ENCODE assay signal across 8 cellular contexts in genomic region chr16:72099377-72099818, GRCh38. TPM values are rescaled to one million over a fixed set of nuclear protein-coding genes. Genes with fewer than 3 reads are reported as not detected.
A peak's percentile ranks its signal among the peaks of the same experiment; 100 is the strongest.
DNase-seq lines count a peak whose midpoint lies in the region; ATAC-seq, FAIRE-seq and TF ChIP-seq lines count a peak whose summit lies in the region.

No MANE protein-coding gene starts in this region.

- no peaks in the 10 kb centered on the region for H3K9me3 ChIP-seq in K562 (replicated peaks; ENCODE audit: control insufficient read depth, insufficient read depth, low read depth, low read length)

- H3K4me3 ChIP-seq in K562, result no peak overlapping the region

- H3K9ac ChIP-seq in K562 (ENCODE audit: insufficient read depth in 1 of 2, low read depth in 2 of 2, low read length in 2 of 2), result no peak overlapping the region

- no TSS peak for BruUV-seq in K562 (replicated peaks; lab: Mats Ljungman, UMichigan)

- no peaks in the 10 kb centered on the region for H3K27me3 ChIP-seq in K562 (ENCODE audit: control insufficient read depth in 2 of 2, insufficient read depth in 2 of 2, low read length in 2 of 2)

- H3K27ac Mint-ChIP-seq in immature natural killer cell, result no peak overlapping the region

- 62% methylated on average over 11 of the region's 12 CpGs for WGBS in K562 (ENCODE audit: insufficient coverage, low coverage, missing lambda C conversion rate)

- POLR2A ChIA-PET in K562 (lab: Yijun Ruan, JAX), result interaction anchor here (0.6 to 0.7 kb wide), 3 partner anchors 15 to 464 kb away, joined by 3 read pairs; no protein-coding TSS in a partner anchor

- H4K20me1 ChIP-seq in K562 (replicated peaks; ENCODE audit: control insufficient read depth, insufficient read depth, low read length), result 0 out of 2 replicates have a peak, but pooled peaks cover 10% of the 10 kb centered on the region

- peaks cover 3% of the 10 kb centered on the region in 2 experiments; a peak in 1 of 5 replicates for H3K4me1 ChIP-seq in K562 (replicated peaks in 1 of 2; ENCODE audit: control insufficient read depth in 2 of 2, insufficient read depth in 2 of 2, low read length in 2 of 2)

- FAIRE-seq in K562 (lab: Jason Lieb, UNC), result peak; percentile 97

- intact Hi-C loops in K562 (cut with micrococcal nuclease), result loop anchor here (1.0 kb wide), 1 partner anchor 33 kb away; no protein-coding TSS in a partner anchor

- no peaks in the 10 kb centered on the region for H3K9me1 ChIP-seq in K562 (ENCODE audit: control insufficient read depth, insufficient read depth, low read length)

- peaks cover 87% of the 10 kb centered on the region for H3K36me3 ChIP-seq in K562 (ENCODE audit: control insufficient read depth, insufficient read depth, low read length)

- no peak overlapping the region for H3K4me2 ChIP-seq in K562 (ENCODE audit: insufficient read depth, low read length)

- H3K9me3 Mint-ChIP-seq in immature natural killer cell, result no peaks in the 10 kb centered on the region

- CTCF ChIA-PET in K562 (lab: Yijun Ruan, JAX; ENCODE audit: low intra/inter-chr PET ratio), result interaction anchor here (0.5 to 1.8 kb wide), 4 partner anchors 29 to 535 kb away, joined by 3 to 22 read pairs (median 4); no protein-coding TSS in a partner anchor

- peaks cover 19% of the 10 kb centered on the region for H3K79me2 ChIP-seq in K562 (ENCODE audit: control insufficient read depth, insufficient read depth, low read length)

- TF ChIP-seq POLR2A in K562 (conservative IDR thresholded peaks at IDR 0.05), result no peak

- no peak overlapping the region for H2AFZ ChIP-seq in K562 (ENCODE audit: low read depth, low read length)

- TF ChIP-seq RAD21 in K562 (CRISPR knock-in tag; conservative IDR thresholded peaks at IDR 0.05 in 1 of 2, IDR thresholded peaks at IDR 0.05 in 1 of 2), result peak; percentile 74 to 83

- TF ChIP-seq EP300 in K562 (IDR thresholded peaks at IDR 0.05; ENCODE audit: low read length), result no peak

- H3K36me3 Mint-ChIP-seq in immature natural killer cell, result peaks cover 18 to 67% (median 24%) of the 10 kb centered on the region in 3 donors

- ATAC-seq in GM19467 (IDR thresholded peaks at IDR 0.05; ENCODE audit: unreplicated experiment) (peak; percentile 61), K562 (peak; percentile 95), HG03139 (IDR thresholded peaks at IDR 0.05; ENCODE audit: unreplicated experiment) (no peak)

- no peak overlapping the region for H3K4me3 Mint-ChIP-seq in immature natural killer cell

- DNase-seq in DMS53 (lab: John Stamatoyannopoulos, UW), result peak; percentile 78
- DNase-seq in KBM-7, result peak; percentile 67
- DNase-seq in SHP77 treated with DMSO at 0.1 percent for 48 hours (lab: John Stamatoyannopoulos, UW), result peak; percentile 3
- DNase-seq in K562 (ENCODE audit: extremely low read depth in 1 of 4, low spot score in 3 of 4), result peak; percentile 57 to 72 (median 64)
- DNase-seq in immature natural killer cell, result peak; percentile 21 to 38 (median 26)
- peak; percentile 39 to 42 for DNase-seq in stimulated activated CD4-positive, alpha-beta T cell treated with anti-CD3 and anti-CD28 coated beads, Interleukin-2, amount 100 ng/mL, for 24 hours

- no peak overlapping the region for H3K27ac ChIP-seq in K562 (ENCODE audit: extremely low read depth, low read depth, low read length)

- in situ Hi-C loops in KBM-7 (cut with MboI; ENCODE audit: low pct_unique_long_range_greater_than_20kb, low sequenced_read_pairs), result no loop called here
- in situ Hi-C loops in K562 (cut with MboI), result no loop called here

- peaks cover 23 to 31% of the 10 kb centered on the region in 2 donors for H3K4me1 Mint-ChIP-seq in immature natural killer cell

- TF ChIP-seq CTCF in K562 (IDR thresholded peaks at IDR 0.05 in 2 of 3, conservative IDR thresholded peaks at IDR 0.05 in 1 of 3; ENCODE audit: insufficient read depth in 2 of 3, low read depth in 1 of 3, low read length in 3 of 3), result peak; percentile 71 to 79 (median 73)

- peaks cover 0 to 9% (median 2%) of the 10 kb centered on the region in 3 donors for H3K27me3 Mint-ChIP-seq in immature natural killer cell (ENCODE audit: low read depth in 3 of 3)

RNA-seq across cellular contexts. Expression of gene DHX38, which starts 5.8 kb away (rescaled TPM):
- total RNA-seq in K562 (2011; cell fraction: chromatin; rRNA removed; ENCODE audit: low replicate concordance), result 206 and 282 TPM in 2 replicates
- 127 and 144 TPM in 2 replicates for total RNA-seq in K562 (2011; cell fraction: nucleolus; rRNA removed)
- 116 and 134 TPM in 2 replicates for total RNA-seq in K562 (2011; cell fraction: nucleoplasm; rRNA removed)
- total RNA-seq in K562 (2014; rRNA removed), result 60.2 and 63.7 TPM in 2 replicates
- total RNA-seq in K562 (2014; rRNA removed; fragmentation: Illumina TruSeq; extraction: Trizol), result 30.1 and 32.8 TPM in 2 replicates
- 39.6 and 43.5 TPM in 2 replicates for total RNA-seq in K562 (2015; rRNA removed; fragmentation: Illumina TruSeq; extraction: Trizol)
- 54.8 and 76.8 TPM in 2 replicates for total RNA-seq in K562 (2021)
- 31.2 and 45.2 TPM in 2 replicates for polyA plus RNA-seq in K562 (2011; rRNA removed)
- polyA plus RNA-seq in K562 (2011; cell fraction: cytosol; rRNA removed), result 38.9 and 39.4 TPM in 2 replicates
- polyA plus RNA-seq in K562 (2011; cell fraction: nucleus; rRNA removed), result 221 and 229 TPM in 2 replicates
- polyA plus RNA-seq in K562 (2012), result 53.2 and 74.0 TPM in 2 replicates
- polyA plus RNA-seq in K562 (2014; fragmentation: Illumina TruSeq; extraction: Trizol), result 40.8 and 45.3 TPM in 2 replicates
- 1 to 10 TPM; 2.8 to 4.6 TPM for polyA plus RNA-seq in K562 (2014; fragmentation: Nextera tagmentation; extraction: Ambion mirVana)
- polyA plus RNA-seq in K562 (2014; rRNA removed), result 43.3 and 60.5 TPM in 2 replicates
- polyA minus RNA-seq in K562 (2011; rRNA and poly(A)+ RNA removed), result 66.8 and 81.1 TPM in 2 replicates
- 46.6 and 58.3 TPM in 2 replicates for polyA minus RNA-seq in K562 (2011; cell fraction: cytosol; rRNA and poly(A)+ RNA removed)
- 57.4 and 69.6 TPM in 2 replicates for polyA minus RNA-seq in K562 (2011; cell fraction: nucleus; rRNA and poly(A)+ RNA removed)
- polyA plus RNA-seq in immature natural killer cell, result 10 to 100 TPM; 16.9 to 39.9 (median 20.6) TPM

RNA-seq across cellular contexts. Expression of gene TXNL4B, which starts 6.0 kb away (rescaled TPM):
- total RNA-seq in K562 (2011; cell fraction: chromatin; rRNA removed; ENCODE audit: low replicate concordance), result 23.5 and 42.9 TPM in 2 replicates
- 14.0 and 14.7 TPM in 2 replicates for total RNA-seq in K562 (2011; cell fraction: nucleolus; rRNA removed)
- total RNA-seq in K562 (2011; cell fraction: nucleoplasm; rRNA removed), result 18.0 and 21.7 TPM in 2 replicates
- total RNA-seq in K562 (2014; rRNA removed), result 11.9 and 14.6 TPM in 2 replicates
- total RNA-seq in K562 (2014; rRNA removed; fragmentation: Illumina TruSeq; extraction: Trizol), result 22.9 and 24.0 TPM in 2 replicates
- total RNA-seq in K562 (2015; rRNA removed; fragmentation: Illumina TruSeq; extraction: Trizol), result 14.4 and 15.9 TPM in 2 replicates
- 19.9 and 21.5 TPM in 2 replicates for total RNA-seq in K562 (2021)
- polyA plus RNA-seq in K562 (2011; rRNA removed), result 25.7 and 38.0 TPM in 2 replicates
- 15.0 and 22.2 TPM in 2 replicates for polyA plus RNA-seq in K562 (2011; cell fraction: cytosol; rRNA removed)
- 11.2 and 12.1 TPM in 2 replicates for polyA plus RNA-seq in K562 (2011; cell fraction: nucleus; rRNA removed)
- polyA plus RNA-seq in K562 (2012), result 12.0 and 15.4 TPM in 2 replicates
- polyA plus RNA-seq in K562 (2014; fragmentation: Illumina TruSeq; extraction: Trizol), result 20.0 and 23.3 TPM in 2 replicates
- 10 to 100 TPM; 22.3 to 26.9 TPM for polyA plus RNA-seq in K562 (2014; fragmentation: Nextera tagmentation; extraction: Ambion mirVana)
- polyA plus RNA-seq in K562 (2014; rRNA removed), result 19.9 and 21.9 TPM in 2 replicates
- 20.4 and 23.6 TPM in 2 replicates for polyA minus RNA-seq in K562 (2011; rRNA and poly(A)+ RNA removed)
- 8.6 and 12.0 TPM in 2 replicates for polyA minus RNA-seq in K562 (2011; cell fraction: cytosol; rRNA and poly(A)+ RNA removed)
- polyA minus RNA-seq in K562 (2011; cell fraction: nucleus; rRNA and poly(A)+ RNA removed), result 8.8 and 17.0 TPM in 2 replicates
- polyA plus RNA-seq in immature natural killer cell, result 10 to 100 TPM in 2 of 3 donors, 1 to 10 TPM in 1; 9.6 to 18.3 (median 12.1) TPM

RNA-seq across cellular contexts. Expression of gene HPR, which starts 36.4 kb away (rescaled TPM):
- not detected in 2 replicates for total RNA-seq in K562 (2011; cell fraction: chromatin; rRNA removed; ENCODE audit: low replicate concordance)
- not detected in 2 replicates for total RNA-seq in K562 (2011; cell fraction: nucleolus; rRNA removed)
- total RNA-seq in K562 (2011; cell fraction: nucleoplasm; rRNA removed), result not detected in 2 replicates
- total RNA-seq in K562 (2014; rRNA removed) (not detected in 2 replicates), K562 (2014; rRNA removed; fragmentation: Illumina TruSeq; extraction: Trizol) (not detected in 2 replicates), K562 (2015; rRNA removed; fragmentation: Illumina TruSeq; extraction: Trizol) (not detected in 2 replicates), K562 (2021) (not detected in 2 replicates)
- polyA plus RNA-seq in K562 (2011; rRNA removed) (not detected in 2 replicates), K562 (2014; fragmentation: Illumina TruSeq; extraction: Trizol) (not detected in 2 replicates), K562 (2014; fragmentation: Nextera tagmentation; extraction: Ambion mirVana) (under 1 TPM in 1 of 2 experiments, not detected in 1; 0.07 TPM), K562 (2014; rRNA removed) (not detected in 2 replicates), immature natural killer cell (not detected)
- polyA plus RNA-seq in K562 (2011; cell fraction: cytosol; rRNA removed), result 0.25 TPM in 1 of 2 replicates, not detected in the other
- polyA plus RNA-seq in K562 (2011; cell fraction: nucleus; rRNA removed), result not detected in 2 replicates
- not detected in 2 replicates for polyA plus RNA-seq in K562 (2012)
- polyA minus RNA-seq in K562 (2011; rRNA and poly(A)+ RNA removed), result not detected in 2 replicates
- not detected in 2 replicates for polyA minus RNA-seq in K562 (2011; cell fraction: cytosol; rRNA and poly(A)+ RNA removed)
- polyA minus RNA-seq in K562 (2011; cell fraction: nucleus; rRNA and poly(A)+ RNA removed), result not detected in 2 replicates

RNA-seq across cellular contexts. Expression of gene HP, which starts 45.1 kb away (rescaled TPM):
- total RNA-seq in K562 (2011; cell fraction: chromatin; rRNA removed; ENCODE audit: low replicate concordance), result not detected in 2 replicates
- not detected in 2 replicates for total RNA-seq in K562 (2011; cell fraction: nucleolus; rRNA removed)
- not detected in 2 replicates for total RNA-seq in K562 (2011; cell fraction: nucleoplasm; rRNA removed)
- not detected in 2 replicates for total RNA-seq in K562 (2014; rRNA removed)
- total RNA-seq in K562 (2014; rRNA removed; fragmentation: Illumina TruSeq; extraction: Trizol), result not detected in 2 replicates
- not detected in 2 replicates for total RNA-seq in K562 (2015; rRNA removed; fragmentation: Illumina TruSeq; extraction: Trizol)
- total RNA-seq in K562 (2021), result 8.0 and 8.7 TPM in 2 replicates
- not detected in 2 replicates for polyA plus RNA-seq in K562 (2011; rRNA removed)
- polyA plus RNA-seq in K562 (2011; cell fraction: cytosol; rRNA removed), result not detected in 2 replicates
- polyA plus RNA-seq in K562 (2011; cell fraction: nucleus; rRNA removed), result 0.13 TPM in 1 of 2 replicates, not detected in the other
- polyA plus RNA-seq in K562 (2012), result 0.03 TPM in 1 of 2 replicates, not detected in the other
- not detected in 2 replicates for polyA plus RNA-seq in K562 (2014; fragmentation: Illumina TruSeq; extraction: Trizol)
- polyA plus RNA-seq in K562 (2014; fragmentation: Nextera tagmentation; extraction: Ambion mirVana), result under 1 TPM in 1 of 2 experiments, not detected in 1; 0.04 TPM
- polyA plus RNA-seq in K562 (2014; rRNA removed), result not detected in 2 replicates
- polyA minus RNA-seq in K562 (2011; rRNA and poly(A)+ RNA removed), result not detected in 2 replicates
- 6.0 TPM in 1 of 2 replicates, not detected in the other for polyA minus RNA-seq in K562 (2011; cell fraction: cytosol; rRNA and poly(A)+ RNA removed)
- not detected in 2 replicates for polyA minus RNA-seq in K562 (2011; cell fraction: nucleus; rRNA and poly(A)+ RNA removed)
- not detected for polyA plus RNA-seq in immature natural killer cell

Comparison
In these comparisons a context has a peak if more than half of its experiments do, and no peak if none do; other contexts are left out.
1. DNase-seq: peak in every context shown above with its lines; median percentile 78 in DMS53; 67 in KBM-7; 64 in K562; 40 in stimulated activated CD4-positive, alpha-beta T cell treated with anti-CD3 and anti-CD28 coated beads, Interleukin-2, amount 100 ng/mL, for 24 hours; 26 in immature natural killer cell; 3 in SHP77 treated with DMSO at 0.1 percent for 48 hours.